8 cellular contexts compared by ENCODE assay signal in genomic region chr1:184755226-184756065, GRCh38. TPM values are rescaled to one million over a fixed set of nuclear protein-coding genes. Genes with fewer than 3 reads are reported as not detected.
DNase-seq lines count a peak whose midpoint lies in the region; ATAC-seq lines count a peak whose summit lies in the region.

No MANE protein-coding gene starts in this region.

- peak overlapping the region; percentile 42 for H4K8ac ChIP-seq in trophoblast cell (ENCODE audit: low read depth, low read length)

- H3K23ac ChIP-seq in trophoblast cell (ENCODE audit: low read length), result no peak overlapping the region

- ATAC-seq in GM19455 (IDR thresholded peaks at IDR 0.05; ENCODE audit: unreplicated experiment), result peak; percentile 17

- no peaks in the 10 kb centered on the region for H3K9me3 Mint-ChIP-seq in activated T-helper 1 cell treated with anti-CD3 and anti-CD28 coated beads, Interleukin-12 subunit alpha, Interleukin-12 subunit beta, Interleukin-2, Interleukin-4 antibody, amounts not matched to agents 30 ng/mL and 10 ng/mL and 1 ng/mL, durations not matched to agents 14 hours and 24 hours and 36 hours

- peak overlapping the region; percentile 35 for H3K27ac ChIP-seq in trophoblast cell (ENCODE audit: low read depth, low read length)

- H2AK5ac ChIP-seq in trophoblast cell (ENCODE audit: low read length), result no peak overlapping the region

- no peak overlapping the region for H2BK12ac ChIP-seq in trophoblast cell (ENCODE audit: low read length)

- WGBS in trophoblast cell (ENCODE audit: extremely low coverage, insufficient coverage, insufficient read length), result no CpG with 5 or more reads among the region's 27 CpGs

- H3K9me3 ChIP-seq in trophoblast cell (ENCODE audit: insufficient read depth, low read depth, low read length), result no peaks in the 10 kb centered on the region

- H4K91ac ChIP-seq in trophoblast cell (ENCODE audit: low read depth, low read length), result no peak overlapping the region

- H3K4ac ChIP-seq in trophoblast cell (ENCODE audit: low read depth, low read length), result no peak overlapping the region

- peak overlapping the region; percentile 30 for H3K9ac ChIP-seq in trophoblast cell (ENCODE audit: low read length)

- H3K27me3 Mint-ChIP-seq in activated T-helper 1 cell treated with anti-CD3 and anti-CD28 coated beads, Interleukin-12 subunit alpha, Interleukin-12 subunit beta, Interleukin-2, Interleukin-4 antibody, amounts not matched to agents 30 ng/mL and 10 ng/mL and 1 ng/mL, durations not matched to agents 14 hours and 24 hours and 36 hours (ENCODE audit: insufficient read depth), result peaks cover 5% of the 10 kb centered on the region

- H3K4me2 ChIP-seq in trophoblast cell (ENCODE audit: low read length), result peak overlapping the region; percentile 74

- no peak overlapping the region for H4K12ac ChIP-seq in trophoblast cell (ENCODE audit: low read depth, low read length)

- H2BK120ac ChIP-seq in trophoblast cell (ENCODE audit: insufficient read depth, low read length, poor library complexity), result no peak overlapping the region

- H3K79me1 ChIP-seq in trophoblast cell (ENCODE audit: low read length), result peaks cover 4% of the 10 kb centered on the region

- peaks cover 6% of the 10 kb centered on the region for H3K36me3 Mint-ChIP-seq in activated T-helper 1 cell treated with anti-CD3 and anti-CD28 coated beads, Interleukin-12 subunit alpha, Interleukin-12 subunit beta, Interleukin-2, Interleukin-4 antibody, amounts not matched to agents 30 ng/mL and 10 ng/mL and 1 ng/mL, durations not matched to agents 14 hours and 24 hours and 36 hours (ENCODE audit: low read depth)

- no peak overlapping the region for H3K18ac ChIP-seq in trophoblast cell (ENCODE audit: low read length)

- no peaks in the 10 kb centered on the region for H3K4me1 ChIP-seq in trophoblast cell (ENCODE audit: control insufficient read depth in 1 of 2, insufficient read depth in 2 of 2, low read length in 2 of 2)

- DNase-seq in DMS53 treated with DMSO at 0.1 percent for 48 hours (lab: John Stamatoyannopoulos, UW; ENCODE audit: unreplicated experiment), result peak; percentile 59
- no peak for DNase-seq in Jurkat, Clone E6-1 (ENCODE audit: low read depth, low spot score)
- DNase-seq in activated T-helper 1 cell treated with anti-CD3 and anti-CD28 coated beads, Interleukin-12 subunit alpha, Interleukin-12 subunit beta, Interleukin-2, Interleukin-4 antibody, amounts not matched to agents 30 ng/mL and 10 ng/mL and 1 ng/mL, durations not matched to agents 14 hours and 24 hours and 36 hours (ENCODE audit: low spot score), result no peak
- DNase-seq in glomerular visceral epithelial cell (ENCODE audit: extremely low spot score), result peak; percentile 52
- peak; percentile 36 to 86 for DNase-seq in trophoblast cell
- DNase-seq in GM19240 (ENCODE audit: insufficient read length, low spot score), result no peak
- no peak for DNase-seq in NCI-H1436 (lab: John Stamatoyannopoulos, UW)

- peak overlapping the region; percentile 48 for H2AFZ ChIP-seq in trophoblast cell (ENCODE audit: insufficient read depth, low read length, poor library complexity)

- H3K36me3 ChIP-seq in trophoblast cell (ENCODE audit: control insufficient read depth in 1 of 2, insufficient read depth in 2 of 2, low read length in 2 of 2), result no peaks in the 10 kb centered on the region

- H3K27me3 ChIP-seq in trophoblast cell (ENCODE audit: insufficient read depth, low read length), result no peaks in the 10 kb centered on the region

- no peak overlapping the region for H3K14ac ChIP-seq in trophoblast cell (ENCODE audit: low read length)

- intact Hi-C loops in activated T-helper 1 cell treated with anti-CD3 and anti-CD28 coated beads, Interleukin-12 subunit alpha, Interleukin-12 subunit beta, Interleukin-2, Interleukin-4 antibody, amounts not matched to agents 30 ng/mL and 10 ng/mL and 1 ng/mL, durations not matched to agents 14 hours and 24 hours and 36 hours (cut with micrococcal nuclease), result loop anchor here (1.0 to 10.0 kb wide), 11 partner anchors 50 to 1619 kb away; partner anchors contain the start of genes ARPC5, C1orf21, ODR4 and SWT1

- peak overlapping the region; percentile 77 for H3K27ac Mint-ChIP-seq in activated T-helper 1 cell treated with anti-CD3 and anti-CD28 coated beads, Interleukin-12 subunit alpha, Interleukin-12 subunit beta, Interleukin-2, Interleukin-4 antibody, amounts not matched to agents 30 ng/mL and 10 ng/mL and 1 ng/mL, durations not matched to agents 14 hours and 24 hours and 36 hours

- peaks cover 3% of the 10 kb centered on the region for H3K79me2 ChIP-seq in trophoblast cell (ENCODE audit: control insufficient read depth, insufficient read depth, low read length, poor library complexity)

- peak overlapping the region; percentile 83 for H3K4me3 ChIP-seq in Jurkat, Clone E6-1 (ENCODE audit: low read length)
- H3K4me3 ChIP-seq in trophoblast cell (ENCODE audit: low read depth, low read length), result peak overlapping the region; percentile 71

- H2BK5ac ChIP-seq in trophoblast cell (ENCODE audit: low read depth, low read length, poor library complexity), result no peak overlapping the region

- H3K4me1 Mint-ChIP-seq in activated T-helper 1 cell treated with anti-CD3 and anti-CD28 coated beads, Interleukin-12 subunit alpha, Interleukin-12 subunit beta, Interleukin-2, Interleukin-4 antibody, amounts not matched to agents 30 ng/mL and 10 ng/mL and 1 ng/mL, durations not matched to agents 14 hours and 24 hours and 36 hours (ENCODE audit: low read depth), result peaks cover 29% of the 10 kb centered on the region

- H3K4me3 Mint-ChIP-seq in activated T-helper 1 cell treated with anti-CD3 and anti-CD28 coated beads, Interleukin-12 subunit alpha, Interleukin-12 subunit beta, Interleukin-2, Interleukin-4 antibody, amounts not matched to agents 30 ng/mL and 10 ng/mL and 1 ng/mL, durations not matched to agents 14 hours and 24 hours and 36 hours, result peak overlapping the region; percentile 89

RNA-seq across cellular contexts. Expression of gene EDEM3, which starts 0.8 kb away (rescaled TPM):
- 12.2 TPM for polyA plus RNA-seq in Jurkat, Clone E6-1 (2012; ENCODE audit: insufficient read depth, insufficient read length)
- total RNA-seq in activated T-helper 1 cell treated with anti-CD3 and anti-CD28 coated beads, Interleukin-12 subunit alpha, Interleukin-12 subunit beta, Interleukin-2, Interleukin-4 antibody, amounts not matched to agents 30 ng/mL and 10 ng/mL and 1 ng/mL, durations not matched to agents 14 hours and 24 hours and 36 hours, result 23.8 and 28.5 TPM in 2 replicates
- 14.7 and 14.8 TPM in 2 replicates for polyA plus RNA-seq in trophoblast cell (2013)

Comparison
In these comparisons a context has a peak if more than half of its experiments do, and no peak if none do; other contexts are left out.
1. DNase-seq: peak in DMS53 treated with DMSO at 0.1 percent for 48 hours (single experiment), glomerular visceral epithelial cell (single experiment) and trophoblast cell (2 of 2); none in Jurkat, Clone E6-1 (single experiment), activated T-helper 1 cell treated with anti-CD3 and anti-CD28 coated beads, Interleukin-12 subunit alpha, Interleukin-12 subunit beta, Interleukin-2, Interleukin-4 antibody, amounts not matched to agents 30 ng/mL and 10 ng/mL and 1 ng/mL, durations not matched to agents 14 hours and 24 hours and 36 hours (single experiment), GM19240 (single experiment) and NCI-H1436 (single experiment).